Comparison of ENCODE assay signal across 2 cellular contexts in the genomic region with DNA sequence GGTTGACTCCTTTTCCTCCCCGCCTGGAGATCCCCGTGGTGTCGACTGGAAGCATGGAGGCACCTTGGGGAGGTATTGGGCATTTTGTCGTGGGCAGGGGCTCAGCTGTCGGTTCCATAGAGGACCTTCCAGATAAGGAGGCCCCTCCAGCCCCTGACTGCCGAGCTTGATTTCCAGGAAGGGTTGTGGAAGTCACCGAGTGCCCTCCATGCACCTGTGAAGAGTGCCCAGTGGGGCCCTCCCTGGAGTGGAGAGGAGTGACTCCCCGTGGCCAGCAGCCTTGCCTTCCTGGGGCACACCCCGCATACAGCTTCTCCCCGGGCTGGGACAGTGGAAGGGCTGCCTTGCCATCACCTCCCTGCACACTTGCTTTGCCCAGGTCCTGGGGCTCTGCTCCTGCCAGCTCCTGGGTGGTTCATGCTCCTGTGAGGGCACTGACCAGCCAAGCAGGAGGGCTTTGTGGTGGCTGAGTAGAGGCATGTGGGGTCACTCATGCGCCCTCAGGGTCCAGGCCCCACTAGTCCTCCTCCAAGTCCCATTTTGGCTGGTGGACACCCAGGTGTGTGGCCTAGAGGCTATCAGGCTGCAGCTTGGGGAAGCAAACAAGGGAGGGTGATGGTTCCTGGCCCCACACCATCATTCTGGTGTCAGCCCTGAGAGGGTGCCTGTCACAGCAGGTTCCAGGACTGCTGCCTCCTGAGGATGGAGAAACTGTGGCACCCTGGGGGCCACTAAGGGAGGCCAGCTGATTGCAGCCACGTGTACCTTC.
TF ChIP-seq lines count a peak whose summit lies in the region.

No MANE protein-coding gene starts in this region.

TF ChIP-seq in H1, 55 proteins besides CTCF, POLR2A, EP300 and RAD21:
- no peak for TF ChIP-seq BACH1 (IDR thresholded peaks at IDR 0.05; ENCODE audit: low read length)
- 0 out of 2 replicates have a peak, but pooled peaks have one; percentile 8 for TF ChIP-seq POLR2AphosphoS5 (IDR thresholded peaks at IDR 0.05; ENCODE audit: low read depth, low read length)
- TF ChIP-seq, protein P1, sequence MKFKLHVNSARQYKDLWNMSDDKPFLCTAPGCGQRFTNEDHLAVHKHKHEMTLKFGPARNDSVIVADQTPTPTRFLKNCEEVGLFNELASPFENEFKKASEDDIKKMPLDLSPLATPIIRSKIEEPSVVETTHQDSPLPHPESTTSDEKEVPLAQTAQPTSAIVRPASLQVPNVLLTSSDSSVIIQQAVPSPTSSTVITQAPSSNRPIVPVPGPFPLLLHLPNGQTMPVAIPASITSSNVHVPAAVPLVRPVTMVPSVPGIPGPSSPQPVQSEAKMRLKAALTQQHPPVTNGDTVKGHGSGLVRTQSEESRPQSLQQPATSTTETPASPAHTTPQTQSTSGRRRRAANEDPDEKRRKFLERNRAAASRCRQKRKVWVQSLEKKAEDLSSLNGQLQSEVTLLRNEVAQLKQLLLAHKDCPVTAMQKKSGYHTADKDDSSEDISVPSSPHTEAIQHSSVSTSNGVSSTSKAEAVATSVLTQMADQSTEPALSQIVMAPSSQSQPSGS (IDR thresholded peaks at IDR 0.05; ENCODE audit: low read length), result no peak

TF ChIP-seq in SK-N-SH, 30 proteins besides CTCF, POLR2A, EP300 and RAD21:
- TF ChIP-seq SIN3A (IDR thresholded peaks at IDR 0.05; ENCODE audit: borderline replicate concordance, low read depth, low read length), result no peak
- TF ChIP-seq RCOR1 (IDR thresholded peaks at IDR 0.05; ENCODE audit: low read length), result no peak
- TF ChIP-seq TEAD4 (IDR thresholded peaks at IDR 0.05; ENCODE audit: borderline replicate concordance, insufficient read depth), result no peak
- no peak for TF ChIP-seq FOXJ3 (CRISPR knock-in tag; IDR thresholded peaks at IDR 0.05)
- TF ChIP-seq FOXM1 (IDR thresholded peaks at IDR 0.05; ENCODE audit: low read depth), result no peak
- TF ChIP-seq POLR2AphosphoS5 (IDR thresholded peaks at IDR 0.05; ENCODE audit: low read depth, low read length), result no peak
- TF ChIP-seq MXI1 (IDR thresholded peaks at IDR 0.05; ENCODE audit: low read depth, low read length), result no peak
- TF ChIP-seq, protein P2, sequence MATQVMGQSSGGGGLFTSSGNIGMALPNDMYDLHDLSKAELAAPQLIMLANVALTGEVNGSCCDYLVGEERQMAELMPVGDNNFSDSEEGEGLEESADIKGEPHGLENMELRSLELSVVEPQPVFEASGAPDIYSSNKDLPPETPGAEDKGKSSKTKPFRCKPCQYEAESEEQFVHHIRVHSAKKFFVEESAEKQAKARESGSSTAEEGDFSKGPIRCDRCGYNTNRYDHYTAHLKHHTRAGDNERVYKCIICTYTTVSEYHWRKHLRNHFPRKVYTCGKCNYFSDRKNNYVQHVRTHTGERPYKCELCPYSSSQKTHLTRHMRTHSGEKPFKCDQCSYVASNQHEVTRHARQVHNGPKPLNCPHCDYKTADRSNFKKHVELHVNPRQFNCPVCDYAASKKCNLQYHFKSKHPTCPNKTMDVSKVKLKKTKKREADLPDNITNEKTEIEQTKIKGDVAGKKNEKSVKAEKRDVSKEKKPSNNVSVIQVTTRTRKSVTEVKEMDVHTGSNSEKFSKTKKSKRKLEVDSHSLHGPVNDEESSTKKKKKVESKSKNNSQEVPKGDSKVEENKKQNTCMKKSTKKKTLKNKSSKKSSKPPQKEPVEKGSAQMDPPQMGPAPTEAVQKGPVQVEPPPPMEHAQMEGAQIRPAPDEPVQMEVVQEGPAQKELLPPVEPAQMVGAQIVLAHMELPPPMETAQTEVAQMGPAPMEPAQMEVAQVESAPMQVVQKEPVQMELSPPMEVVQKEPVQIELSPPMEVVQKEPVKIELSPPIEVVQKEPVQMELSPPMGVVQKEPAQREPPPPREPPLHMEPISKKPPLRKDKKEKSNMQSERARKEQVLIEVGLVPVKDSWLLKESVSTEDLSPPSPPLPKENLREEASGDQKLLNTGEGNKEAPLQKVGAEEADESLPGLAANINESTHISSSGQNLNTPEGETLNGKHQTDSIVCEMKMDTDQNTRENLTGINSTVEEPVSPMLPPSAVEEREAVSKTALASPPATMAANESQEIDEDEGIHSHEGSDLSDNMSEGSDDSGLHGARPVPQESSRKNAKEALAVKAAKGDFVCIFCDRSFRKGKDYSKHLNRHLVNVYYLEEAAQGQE (IDR thresholded peaks at IDR 0.05; ENCODE audit: low read depth, low read length), result no peak
- no peak for TF ChIP-seq ELF1 (IDR thresholded peaks at IDR 0.05)
- TF ChIP-seq, protein P3, sequence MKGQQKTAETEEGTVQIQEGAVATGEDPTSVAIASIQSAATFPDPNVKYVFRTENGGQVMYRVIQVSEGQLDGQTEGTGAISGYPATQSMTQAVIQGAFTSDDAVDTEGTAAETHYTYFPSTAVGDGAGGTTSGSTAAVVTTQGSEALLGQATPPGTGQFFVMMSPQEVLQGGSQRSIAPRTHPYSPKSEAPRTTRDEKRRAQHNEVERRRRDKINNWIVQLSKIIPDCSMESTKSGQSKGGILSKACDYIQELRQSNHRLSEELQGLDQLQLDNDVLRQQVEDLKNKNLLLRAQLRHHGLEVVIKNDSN (IDR thresholded peaks at IDR 0.05; ENCODE audit: borderline replicate concordance, low read depth), result no peak
- TF ChIP-seq, protein P4, sequence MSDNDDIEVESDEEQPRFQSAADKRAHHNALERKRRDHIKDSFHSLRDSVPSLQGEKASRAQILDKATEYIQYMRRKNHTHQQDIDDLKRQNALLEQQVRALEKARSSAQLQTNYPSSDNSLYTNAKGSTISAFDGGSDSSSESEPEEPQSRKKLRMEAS (IDR thresholded peaks at IDR 0.05; ENCODE audit: low read depth), result no peak
- no peak for TF ChIP-seq SMC3 (IDR thresholded peaks at IDR 0.05; ENCODE audit: low read depth, low read length)
- TF ChIP-seq FOSL2 (IDR thresholded peaks at IDR 0.05; ENCODE audit: borderline replicate concordance, low read depth), result no peak
- no peak for TF ChIP-seq YY1 (IDR thresholded peaks at IDR 0.05; ENCODE audit: low read depth)
- TF ChIP-seq NRF1 (IDR thresholded peaks at IDR 0.05; ENCODE audit: low read depth, low read length), result no peak
- no peak for TF ChIP-seq TAF1 (IDR thresholded peaks at IDR 0.05; ENCODE audit: borderline replicate concordance, low read depth, low read length)
- TF ChIP-seq, protein P5, sequence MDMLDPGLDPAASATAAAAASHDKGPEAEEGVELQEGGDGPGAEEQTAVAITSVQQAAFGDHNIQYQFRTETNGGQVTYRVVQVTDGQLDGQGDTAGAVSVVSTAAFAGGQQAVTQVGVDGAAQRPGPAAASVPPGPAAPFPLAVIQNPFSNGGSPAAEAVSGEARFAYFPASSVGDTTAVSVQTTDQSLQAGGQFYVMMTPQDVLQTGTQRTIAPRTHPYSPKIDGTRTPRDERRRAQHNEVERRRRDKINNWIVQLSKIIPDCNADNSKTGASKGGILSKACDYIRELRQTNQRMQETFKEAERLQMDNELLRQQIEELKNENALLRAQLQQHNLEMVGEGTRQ (IDR thresholded peaks at IDR 0.05; ENCODE audit: borderline replicate concordance, low read depth, low read length), result no peak
